ENCODE assay signal across 23 cellular contexts in the genomic region with DNA sequence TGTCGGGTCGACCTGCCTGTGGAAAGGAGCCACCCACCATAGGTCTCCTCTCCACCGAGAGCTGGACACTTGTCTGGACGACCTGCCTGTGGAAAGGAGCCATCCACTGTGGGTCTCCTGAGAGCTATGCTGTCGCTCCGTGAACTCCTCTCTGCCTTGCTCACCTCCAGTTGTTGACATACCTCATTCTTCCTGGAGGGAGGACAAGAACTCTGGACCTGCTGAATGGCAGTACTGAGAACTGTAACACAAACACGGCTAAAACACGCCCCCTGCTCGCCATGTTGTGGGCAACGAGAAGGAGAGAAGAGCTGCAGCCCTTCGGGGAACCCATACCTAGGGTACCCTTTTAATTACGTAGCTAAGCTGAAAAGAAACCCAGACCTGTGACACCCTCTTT.
A peak's percentile ranks its signal among the peaks of the same experiment; 100 is the strongest.
DNase-seq lines count a peak whose midpoint lies in the region; ATAC-seq, FAIRE-seq and TF ChIP-seq lines count a peak whose summit lies in the region.
"Had no signal": no experiment of that assay in that cellular context is flagged by ENCODE, and none has a peak within 500 bp of the region (broad histone marks: within the 10 kb centered on the region; RNA-seq: fewer than 3 reads in every experiment).

No MANE protein-coding gene starts in this region.

- dilution Hi-C loops in mammary epithelial cell (cut with HindIII; ENCODE audit: low sequenced_read_pairs) (no loop called here), keratinocyte (cut with MboI; ENCODE audit: extremely low pct_ligation_motif_present, low sequenced_read_pairs) (no loop called here)

- H3K27me3 ChIP-seq in H7 (ENCODE audit: control insufficient read depth, insufficient read depth, low read length) (no peaks in the 10 kb centered on the region), mammary epithelial cell (ENCODE audit: insufficient read depth, low read length) (no peaks in the 10 kb centered on the region), keratinocyte (ENCODE audit: control insufficient read depth, extremely low read depth, insufficient read depth, low read length) (no peaks in the 10 kb centered on the region), stomach (no peaks in the 10 kb centered on the region)
- H3K27me3 ChIP-seq: BLaER1 had no signal

- H3K4me2 ChIP-seq in mammary epithelial cell (ENCODE audit: insufficient read depth, low read depth, low read length) (peak overlapping the region; percentile 93), keratinocyte (ENCODE audit: control insufficient read depth, extremely low read depth, insufficient read depth, low read depth, low read length) (peak overlapping the region; percentile 84)
- H3K4me2 ChIP-seq: A549, BLaER1, SK-N-SH had no signal

- H3K9me3 ChIP-seq in mammary epithelial cell (replicated peaks; ENCODE audit: insufficient read depth, low read length) (no peaks in the 10 kb centered on the region), keratinocyte (ENCODE audit: control insufficient read depth, low read depth, low read length) (no peaks in the 10 kb centered on the region), stomach (no peaks in the 10 kb centered on the region)
- H3K9me3 ChIP-seq: A549, BLaER1, HAP-1, SK-N-SH had no signal

- DNase-seq in H7 (peak; percentile 15), mammary epithelial cell (no peak), keratinocyte (ENCODE audit: low read depth, low spot score) (no peak), stomach (no peak)
- DNase-seq: Kasumi-1, MM.1S, NCI-H1092, NCI-H1436 treated with DMSO at 0.1 percent for 48 hours, NCI-H2029 treated with DMSO at 0.1 percent for 48 hours, NCI-H2171, NCI-H446, NCI-H526 treated with DMSO at 0.1 percent for 48 hours, SHP77 treated with DMSO at 0.1 percent for 48 hours had no signal

- FAIRE-seq in keratinocyte (lab: Jason Lieb, UNC), result peak; percentile 51
- FAIRE-seq: A549, HTR-8/SVneo, RCC 7860 had no signal

- peak overlapping the region; percentile 39 for H2AFZ ChIP-seq in mammary epithelial cell (ENCODE audit: low read depth, low read length)
- H2AFZ ChIP-seq in keratinocyte (ENCODE audit: control insufficient read depth, low read length), result no peak overlapping the region

- H3K9ac ChIP-seq in mammary epithelial cell (ENCODE audit: insufficient read depth, low read length) (no peak overlapping the region), keratinocyte (ENCODE audit: control insufficient read depth, extremely low read depth, insufficient read depth, low read length) (no peak overlapping the region)
- H3K9ac ChIP-seq: BLaER1, SK-N-SH had no signal

- H4K20me1 ChIP-seq in mammary epithelial cell (ENCODE audit: insufficient read depth, low read length) (no peaks in the 10 kb centered on the region), keratinocyte (ENCODE audit: control insufficient read depth, extremely low read depth, insufficient read depth, low read length) (no peaks in the 10 kb centered on the region)

- TF ChIP-seq CTCF in C4-2B (conservative IDR thresholded peaks at IDR 0.05) (no peak), mammary epithelial cell (conservative IDR thresholded peaks at IDR 0.05 in 1 of 2, IDR thresholded peaks at IDR 0.05 in 1 of 2; ENCODE audit: extremely low read depth in 1 of 2, insufficient read depth in 1 of 2, low read depth in 1 of 2, low read length in 2 of 2) (no peak), keratinocyte (optimal IDR thresholded peaks at IDR 0.05 in 1 of 3, IDR thresholded peaks at IDR 0.05 in 1 of 3, conservative IDR thresholded peaks at IDR 0.05 in 1 of 3; ENCODE audit: extremely low read depth in 1 of 3, insufficient read depth in 2 of 3, low read length in 3 of 3) (no peak), stomach (IDR thresholded peaks at IDR 0.05) (no peak)

- CTCF ChIA-PET in mammary epithelial cell (lab: Charles Lee; ENCODE audit: low non-redundant PET), result no interaction called here

- H3K79me2 ChIP-seq in mammary epithelial cell (ENCODE audit: insufficient read depth, low read length), result peaks cover 27% of the 10 kb centered on the region
- peaks cover 2% of the 10 kb centered on the region for H3K79me2 ChIP-seq in keratinocyte (ENCODE audit: control insufficient read depth, insufficient read depth, low read length)

- no TSS peak for BruUV-seq in mammary epithelial cell (replicated peaks; lab: Mats Ljungman, UMichigan)

- in situ Hi-C loops in mammary epithelial cell (cut with MboI; ENCODE audit: low sequenced_read_pairs in 2 of 2), result no loop called here

- peaks cover 20% of the 10 kb centered on the region for H3K4me1 ChIP-seq in mammary epithelial cell (ENCODE audit: insufficient read depth, low read length)
- peaks cover 19% of the 10 kb centered on the region for H3K4me1 ChIP-seq in keratinocyte (ENCODE audit: control insufficient read depth, extremely low read depth, insufficient read depth, low read length)
- H3K4me1 ChIP-seq in stomach, result peaks cover 0 to 33% (median 21%) of the 10 kb centered on the region in 4 donors
- H3K4me1 ChIP-seq: BLaER1 had no signal

- intact Hi-C loops in mammary epithelial cell (cut with micrococcal nuclease) (no loop called here), stomach (cut with DNase I; ENCODE audit: low total_unique reads) (no loop called here)

- no peak overlapping the region for H3K4me3 ChIP-seq in H7 (ENCODE audit: insufficient read depth, low read depth, low read length)
- no peak overlapping the region for H3K4me3 ChIP-seq in mammary epithelial cell (replicated peaks in 1 of 3; ENCODE audit: insufficient read depth in 1 of 3, low read depth in 2 of 3, low read length in 3 of 3)
- H3K4me3 ChIP-seq in keratinocyte (ENCODE audit: control insufficient read depth in 2 of 3, extremely low read depth in 1 of 3, insufficient read depth in 2 of 3, low read depth in 1 of 3, low read length in 3 of 3), result no peak overlapping the region
- H3K4me3 ChIP-seq in stomach, result no peak overlapping the region
- H3K4me3 ChIP-seq: A549, BLaER1, HAP-1 had no signal

- no peaks in the 10 kb centered on the region for H3K9me1 ChIP-seq in keratinocyte (ENCODE audit: control insufficient read depth, extremely low read depth, insufficient read depth, low read length)

- WGBS in mammary epithelial cell (ENCODE audit: low coverage, missing lambda C conversion rate), result 64% methylated on average over 10 of the region's 12 CpGs
- 84 to 95% (median 88%) methylated on average over 12 of the region's 12 CpGs for WGBS in stomach, 5 donors

- peak overlapping the region; percentile 81 for H3K27ac ChIP-seq in C4-2B
- no peak overlapping the region for H3K27ac ChIP-seq in mammary epithelial cell (ENCODE audit: insufficient read depth, low read depth, low read length)
- no peak overlapping the region for H3K27ac ChIP-seq in keratinocyte (ENCODE audit: control insufficient read depth, insufficient read depth, low read length)
- H3K27ac ChIP-seq in stomach, result no peak overlapping the region
- H3K27ac ChIP-seq: BLaER1 had no signal

- no peak for TF ChIP-seq EP300 in stomach (IDR thresholded peaks at IDR 0.05)

- TF ChIP-seq POLR2A in stomach (IDR thresholded peaks at IDR 0.05), result no peak

- 0 out of 2 replicates have a peak, but pooled peaks cover 1% of the 10 kb centered on the region for H3K36me3 ChIP-seq in H7 (replicated peaks; ENCODE audit: control insufficient read depth, insufficient read depth, low read length)
- peaks cover 1% of the 10 kb centered on the region for H3K36me3 ChIP-seq in mammary epithelial cell (ENCODE audit: insufficient read depth, low read length)
- H3K36me3 ChIP-seq in keratinocyte (ENCODE audit: control insufficient read depth in 2 of 2, extremely low read depth in 1 of 2, insufficient read depth in 2 of 2, low read length in 2 of 2), result no peaks in the 10 kb centered on the region
- no peaks in the 10 kb centered on the region for H3K36me3 ChIP-seq in stomach
- H3K36me3 ChIP-seq: HAP-1 had no signal

- ATAC-seq in HG02623 (IDR thresholded peaks at IDR 0.05; ENCODE audit: unreplicated experiment), result no peak
- ATAC-seq in HG03521 (IDR thresholded peaks at IDR 0.05; ENCODE audit: unreplicated experiment), result no peak
- ATAC-seq in HG03378 (IDR thresholded peaks at IDR 0.05; ENCODE audit: unreplicated experiment), result no peak
